30 cellular contexts compared by ENCODE assay signal in genomic region chr2:7333970-7334493, GRCh38.
"Had no signal": no experiment of that assay in that cellular context is flagged by ENCODE, and none has a peak within 500 bp of the region (broad histone marks: within the 10 kb centered on the region; RNA-seq: fewer than 3 reads in every experiment).

No MANE protein-coding gene starts in this region.

- H3K36me3 ChIP-seq: ascending aorta, breast epithelium, cardiac muscle cell, colonic mucosa, WERI-Rb-1 had no signal

- H3K27ac ChIP-seq: ascending aorta, breast epithelium, cardiac muscle cell, colonic mucosa, WERI-Rb-1 had no signal

- H3K4me3 ChIP-seq: ascending aorta, breast epithelium, cardiac muscle cell, colonic mucosa had no signal

- H3K9me3 ChIP-seq: ascending aorta, breast epithelium, colonic mucosa had no signal

- H3K27ac Mint-ChIP-seq: activated B cell treated with CpG ODN at 0.5 μM for 24 hours; activated CD8-positive, alpha-beta T cell treated with anti-CD3 and anti-CD28 coated beads for 36 hours; activated naive CD4-positive, alpha-beta T cell treated with anti-CD3 and anti-CD28 coated beads for 36 hours; activated naive CD4-positive, alpha-beta T cell treated with anti-CD3 and anti-CD28 coated beads, Interleukin-2, amount 50 U/mL, for 24 hours; activated naive CD8-positive, alpha-beta T cell treated with anti-CD3 and anti-CD28 coated beads for 36 hours; activated T-helper 1 cell treated with anti-CD3 and anti-CD28 coated beads, Interleukin-12 subunit alpha, Interleukin-12 subunit beta, Interleukin-2, Interleukin-4 antibody, amounts not matched to agents 30 ng/mL and 10 ng/mL and 1 ng/mL, durations not matched to agents 14 hours and 24 hours and 36 hours; activated T-helper 2 cell treated with anti-CD3 and anti-CD28 coated beads, Interferon-gamma antibody, Interleukin-2, Interleukin-4, amounts not matched to agents 10 μg/mL and 5 μg/mL and 100 μg/mL, durations not matched to agents 14 hours and 24 hours and 36 hours; T-helper 17 cell; T-helper 2 cell treated with Interferon-gamma antibody and Interleukin-4, amounts not matched to agents 5 μg/mL and 100 μg/mL, for 36 hours had no signal

- H3K4me1 ChIP-seq: ascending aorta, breast epithelium, colonic mucosa had no signal

- H3K4me3 Mint-ChIP-seq: activated B cell treated with CpG ODN at 0.5 μM for 24 hours; activated CD8-positive, alpha-beta T cell treated with anti-CD3 and anti-CD28 coated beads for 36 hours; activated naive CD4-positive, alpha-beta T cell treated with anti-CD3 and anti-CD28 coated beads for 36 hours; activated naive CD4-positive, alpha-beta T cell treated with anti-CD3 and anti-CD28 coated beads, Interleukin-2, amount 50 U/mL, for 24 hours; activated naive CD8-positive, alpha-beta T cell treated with anti-CD3 and anti-CD28 coated beads for 36 hours; activated T-helper 1 cell treated with anti-CD3 and anti-CD28 coated beads, Interleukin-12 subunit alpha, Interleukin-12 subunit beta, Interleukin-2, Interleukin-4 antibody, amounts not matched to agents 30 ng/mL and 10 ng/mL and 1 ng/mL, durations not matched to agents 14 hours and 24 hours and 36 hours; brain; T-helper 17 cell; T-helper 2 cell treated with Interferon-gamma antibody and Interleukin-4, amounts not matched to agents 5 μg/mL and 100 μg/mL, for 36 hours had no signal

- H3K36me3 Mint-ChIP-seq: activated naive CD4-positive, alpha-beta T cell treated with anti-CD3 and anti-CD28 coated beads, Interleukin-2, amount 50 U/mL, for 24 hours; activated naive CD8-positive, alpha-beta T cell treated with anti-CD3 and anti-CD28 coated beads for 36 hours; brain had no signal

- H3K9me3 Mint-ChIP-seq: activated B cell treated with CpG ODN at 0.5 μM for 24 hours; activated CD8-positive, alpha-beta T cell treated with anti-CD3 and anti-CD28 coated beads for 36 hours; activated naive CD4-positive, alpha-beta T cell treated with anti-CD3 and anti-CD28 coated beads for 36 hours; activated naive CD4-positive, alpha-beta T cell treated with anti-CD3 and anti-CD28 coated beads, Interleukin-2, amount 50 U/mL, for 24 hours; activated naive CD8-positive, alpha-beta T cell treated with anti-CD3 and anti-CD28 coated beads for 36 hours; activated T-helper 1 cell treated with anti-CD3 and anti-CD28 coated beads, Interleukin-12 subunit alpha, Interleukin-12 subunit beta, Interleukin-2, Interleukin-4 antibody, amounts not matched to agents 30 ng/mL and 10 ng/mL and 1 ng/mL, durations not matched to agents 14 hours and 24 hours and 36 hours; activated T-helper 2 cell treated with anti-CD3 and anti-CD28 coated beads, Interferon-gamma antibody, Interleukin-2, Interleukin-4, amounts not matched to agents 10 μg/mL and 5 μg/mL and 100 μg/mL, durations not matched to agents 14 hours and 24 hours and 36 hours; brain; T-helper 2 cell treated with Interferon-gamma antibody and Interleukin-4, amounts not matched to agents 5 μg/mL and 100 μg/mL, for 36 hours had no signal

- H3K27me3 Mint-ChIP-seq: brain had no signal

- DNase-seq: activated B cell treated with CpG ODN at 0.5 μM for 24 hours; activated CD4-positive, alpha-beta T cell treated with anti-CD3 and anti-CD28 coated beads for 48 hours; activated CD4-positive, alpha-beta T cell treated with anti-CD3 and anti-CD28 coated beads, Interleukin-2, amount 50 U/mL, for 1 hour; activated CD4-positive, alpha-beta T cell treated with anti-CD3 and anti-CD28 coated beads, Interleukin-2, amount 50 U/mL, for 48 hours; activated CD8-positive, alpha-beta memory T cell treated with anti-CD3 and anti-CD28 coated beads for 24 hours; activated CD8-positive, alpha-beta T cell treated with anti-CD3 and anti-CD28 coated beads for 36 hours; activated effector memory CD4-positive, alpha-beta T cell treated with anti-CD3 and anti-CD28 coated beads, Interleukin-2, amount 50 U/mL, for 16 hours; activated naive CD4-positive, alpha-beta T cell treated with anti-CD3 and anti-CD28 coated beads for 36 hours; activated naive CD8-positive, alpha-beta T cell treated with anti-CD3 and anti-CD28 coated beads for 36 hours; activated T-cell treated with anti-CD3 and anti-CD28 coated beads, Interleukin-2, amount 50 U/mL, for 1 hour; activated T-cell treated with anti-CD3 and anti-CD28 coated beads, Interleukin-2, amount 50 U/mL, for 48 hours; central memory CD4-positive, alpha-beta T cell; cerebellar nuclear complex; colonic mucosa; effector CD8-positive, alpha-beta T cell; foreskin fibroblast; head of caudate nucleus; T-helper 1 cell; T-helper 17 cell; T1000; WERI-Rb-1 had no signal

- H3K4me1 Mint-ChIP-seq: activated B cell treated with CpG ODN at 0.5 μM for 24 hours; activated naive CD4-positive, alpha-beta T cell treated with anti-CD3 and anti-CD28 coated beads, Interleukin-2, amount 50 U/mL, for 24 hours; activated naive CD8-positive, alpha-beta T cell treated with anti-CD3 and anti-CD28 coated beads for 36 hours; T-helper 17 cell had no signal

- ATAC-seq: activated CD4-positive, CD25-positive, alpha-beta regulatory T cell treated with anti-CD3 and anti-CD28 coated beads, Interleukin-2, amount 50 U/mL, for 24 hours; activated CD8-positive, alpha-beta T cell treated with anti-CD3 and anti-CD28 coated beads for 36 hours; T-helper 17 cell had no signal

- H3K27me3 ChIP-seq: ascending aorta, breast epithelium, cardiac muscle cell, colonic mucosa had no signal
